In genomic region chr13:33859691-33860303, GRCh38 we compare ENCODE assay signal across 11 cellular contexts.
"Had no signal": no experiment of that assay in that cellular context is flagged by ENCODE, and none has a peak within 500 bp of the region (broad histone marks: within the 10 kb centered on the region; RNA-seq: fewer than 3 reads in every experiment).

No MANE protein-coding gene starts in this region.

- H3K9me3 ChIP-seq: thoracic aorta, upper lobe of right lung had no signal

- H3K36me3 ChIP-seq: thoracic aorta, upper lobe of right lung had no signal

- DNase-seq: activated CD4-positive, CD25-positive, alpha-beta regulatory T cell treated with anti-CD3 and anti-CD28 coated beads, Interleukin-2, amount 50 U/mL, for 72 hours; activated naive CD4-positive, alpha-beta T cell; activated naive CD8-positive, alpha-beta T cell treated with anti-CD3 and anti-CD28 coated beads, Interleukin-2, amount 10 ng/mL, durations not matched to agents 7 days and 5 days; cerebellar nuclear complex; effector memory CD4-positive, alpha-beta T cell; glutamatergic neuron; hypothalamus; kidney glomerular epithelial cell; T-helper 9 cell; upper lobe of right lung had no signal

- H3K4me3 ChIP-seq: thoracic aorta, upper lobe of right lung had no signal

- H3K4me1 ChIP-seq: upper lobe of right lung had no signal

- H3K27ac ChIP-seq: thoracic aorta, upper lobe of right lung had no signal

- H3K27me3 ChIP-seq: upper lobe of right lung had no signal
